19 cellular contexts compared by ENCODE assay signal in genomic region chr14:51328942-51329350, GRCh38.
DNase-seq lines count a peak whose midpoint lies in the region; ATAC-seq and TF ChIP-seq lines count a peak whose summit lies in the region.
"Had no signal": no experiment of that assay in that cellular context is flagged by ENCODE, and none has a peak within 500 bp of the region (broad histone marks: within the 10 kb centered on the region; RNA-seq: fewer than 3 reads in every experiment).

No MANE protein-coding gene starts in this region.

- H3K79me2 ChIP-seq in GM23248 (ENCODE audit: insufficient read depth) (no peaks in the 10 kb centered on the region), smooth muscle cell (ENCODE audit: low read depth) (no peaks in the 10 kb centered on the region)
- H3K79me2 ChIP-seq: hepatocyte had no signal

- no peak overlapping the region for H3K4me3 ChIP-seq in GM23248
- H3K4me3 ChIP-seq in left lung = no peak overlapping the region
- H3K4me3 ChIP-seq in smooth muscle cell = no peak overlapping the region
- H3K4me3 ChIP-seq in H7 (ENCODE audit: insufficient read depth, low read depth, low read length) = no peak overlapping the region
- H3K4me3 ChIP-seq: hepatocyte, Peyer's patch had no signal

- peak overlapping the region; percentile 60 for H3K4me2 ChIP-seq in GM23248 (ENCODE audit: unreplicated experiment)
- peak overlapping the region; percentile 82 for H3K4me2 ChIP-seq in smooth muscle cell
- H3K4me2 ChIP-seq: hepatocyte had no signal

- H2AFZ ChIP-seq in GM23248 (peak overlapping the region; percentile 34), smooth muscle cell (ENCODE audit: low read depth) (no peak overlapping the region)
- H2AFZ ChIP-seq: hepatocyte had no signal

- H4K20me1 ChIP-seq in GM23248 (ENCODE audit: insufficient read depth) (no peaks in the 10 kb centered on the region), smooth muscle cell (ENCODE audit: low read depth) (no peaks in the 10 kb centered on the region)

- H3F3A ChIP-seq in GM23248 (ENCODE audit: insufficient read depth) = peaks cover 24% of the 10 kb centered on the region
- peaks cover 11% of the 10 kb centered on the region for H3F3A ChIP-seq in smooth muscle cell (ENCODE audit: low read depth)

- ATAC-seq in left lung (peak; percentile 27), GM19351 (IDR thresholded peaks at IDR 0.05; ENCODE audit: unreplicated experiment) (no peak)
- no peak for ATAC-seq in activated naive CD8-positive, alpha-beta T cell treated with anti-CD3 and anti-CD28 coated beads, Interleukin-2, amount 50 U/mL, for 24 hours

- H3K9me3 Mint-ChIP-seq in activated naive CD8-positive, alpha-beta T cell treated with anti-CD3 and anti-CD28 coated beads, Interleukin-2, amount 50 U/mL, for 24 hours = no peaks in the 10 kb centered on the region
- H3K9me3 Mint-ChIP-seq: activated CD4-positive, alpha-beta T cell treated with anti-CD3 and anti-CD28 coated beads, Interleukin-2, amount 10 ng/mL, durations not matched to agents 24 days and 14 days; activated T-cell treated with anti-CD3 and anti-CD28 coated beads, Interleukin-2, amount 50 U/mL, for 24 hours had no signal

- DNase-seq in GM23248 (peak; percentile 84), epithelial cell of prostate (ENCODE audit: low read depth, low spot score) (no peak), left lung (no peak), smooth muscle cell (lab: John Stamatoyannopoulos, UW; ENCODE audit: unreplicated experiment) (no peak), NCI-H1105 (lab: John Stamatoyannopoulos, UW) (no peak), H7 (no peak)
- no peak for DNase-seq in activated naive CD8-positive, alpha-beta T cell treated with anti-CD3 and anti-CD28 coated beads, Interleukin-2, amount 50 U/mL, for 24 hours
- DNase-seq: activated CD4-positive, alpha-beta T cell treated with anti-CD3 and anti-CD28 coated beads, Interleukin-2, amount 10 ng/mL, durations not matched to agents 24 days and 14 days; activated T-cell treated with anti-CD3 and anti-CD28 coated beads, Interleukin-2, amount 50 U/mL, for 24 hours; amniotic stem cell; BE2C; DMS53; NCI-H1417 treated with DMSO at 0.1 percent for 48 hours; NCI-H526 treated with DMSO at 0.1 percent for 48 hours; Peyer's patch had no signal

- no peaks in the 10 kb centered on the region for H3K36me3 Mint-ChIP-seq in activated naive CD8-positive, alpha-beta T cell treated with anti-CD3 and anti-CD28 coated beads, Interleukin-2, amount 50 U/mL, for 24 hours (ENCODE audit: low read depth)
- H3K36me3 Mint-ChIP-seq: IgD-negative memory B cell had no signal

- peak overlapping the region; percentile 74 for H3K27ac ChIP-seq in GM23248
- H3K27ac ChIP-seq in epithelial cell of prostate = peak overlapping the region; percentile 35
- peak overlapping the region in 1 of 2 donors; percentile 66 for H3K27ac ChIP-seq in left lung
- peak overlapping the region; percentile 84 for H3K27ac ChIP-seq in smooth muscle cell (ENCODE audit: low read depth)
- H3K27ac ChIP-seq: neutrophil had no signal

- 8 to 20% methylated on average over 2 of the region's 2 CpGs for WGBS in GM23248 (ENCODE audit: low coverage in 1 of 2, low lambda C conversion rate in 2 of 2, missing lambda C conversion rate in 2 of 2), 2 experiments
- WGBS in smooth muscle cell (ENCODE audit: low lambda C conversion rate) = 77% methylated on average over 2 of the region's 2 CpGs

- H3K27me3 Mint-ChIP-seq in activated naive CD8-positive, alpha-beta T cell treated with anti-CD3 and anti-CD28 coated beads, Interleukin-2, amount 50 U/mL, for 24 hours = peaks cover 34% of the 10 kb centered on the region

- intact Hi-C loops in left lung (cut with DNase I) = no loop called here

- H3K9me3 ChIP-seq in GM23248 (ENCODE audit: low read depth) (no peaks in the 10 kb centered on the region), left lung (no peaks in the 10 kb centered on the region), smooth muscle cell (replicated peaks; ENCODE audit: low read depth) (no peaks in the 10 kb centered on the region)
- H3K9me3 ChIP-seq: BE2C, neutrophil, Peyer's patch had no signal

- in situ Hi-C loops in GM23248 (cut with MboI) = no loop called here

- no peaks in the 10 kb centered on the region for H3K27me3 ChIP-seq in GM23248 (replicated peaks; ENCODE audit: insufficient read depth)
- no peaks in the 10 kb centered on the region for H3K27me3 ChIP-seq in left lung
- H3K27me3 ChIP-seq in smooth muscle cell (ENCODE audit: low read depth) = no peaks in the 10 kb centered on the region
- no peaks in the 10 kb centered on the region for H3K27me3 ChIP-seq in H7 (ENCODE audit: control insufficient read depth, insufficient read depth, low read length)
- H3K27me3 ChIP-seq: BE2C, hepatocyte, Peyer's patch had no signal

- H3K36me3 ChIP-seq in GM23248 (ENCODE audit: low read depth) (no peaks in the 10 kb centered on the region), left lung (no peaks in the 10 kb centered on the region), smooth muscle cell (ENCODE audit: low read depth) (no peaks in the 10 kb centered on the region), H7 (replicated peaks; ENCODE audit: control insufficient read depth, insufficient read depth, low read length) (no peaks in the 10 kb centered on the region)
- H3K36me3 ChIP-seq: BE2C, neutrophil, Peyer's patch had no signal

- no peak overlapping the region for H3K4me3 Mint-ChIP-seq in activated naive CD8-positive, alpha-beta T cell treated with anti-CD3 and anti-CD28 coated beads, Interleukin-2, amount 50 U/mL, for 24 hours
- H3K4me3 Mint-ChIP-seq: activated CD4-positive, alpha-beta T cell treated with anti-CD3 and anti-CD28 coated beads, Interleukin-2, amount 10 ng/mL, durations not matched to agents 24 days and 14 days; activated T-cell treated with anti-CD3 and anti-CD28 coated beads, Interleukin-2, amount 50 U/mL, for 24 hours; IgD-negative memory B cell had no signal

- no peaks in the 10 kb centered on the region for H3K9me2 ChIP-seq in GM23248 (ENCODE audit: insufficient read depth)

- TF ChIP-seq CTCF in left lung (IDR thresholded peaks at IDR 0.05) (no peak), smooth muscle cell (IDR thresholded peaks at IDR 0.05; ENCODE audit: borderline replicate concordance, insufficient read depth, poor library complexity, severe bottlenecking) (no peak)

- peaks cover 39% of the 10 kb centered on the region for H3K4me1 Mint-ChIP-seq in activated naive CD8-positive, alpha-beta T cell treated with anti-CD3 and anti-CD28 coated beads, Interleukin-2, amount 50 U/mL, for 24 hours

- H3K4me1 ChIP-seq in GM23248 (ENCODE audit: insufficient read depth) (peaks cover 30% of the 10 kb centered on the region), left lung (peaks cover 0 to 5% of the 10 kb centered on the region in 2 donors), smooth muscle cell (ENCODE audit: low read depth) (peaks cover 12% of the 10 kb centered on the region)
- H3K4me1 ChIP-seq: BE2C had no signal

- H3K9ac ChIP-seq in GM23248 = peak overlapping the region; percentile 58; the same call in 1 of the 2 replicates
- H3K9ac ChIP-seq in smooth muscle cell (ENCODE audit: low read depth) = no peak overlapping the region

- H3K27ac Mint-ChIP-seq in activated naive CD8-positive, alpha-beta T cell treated with anti-CD3 and anti-CD28 coated beads, Interleukin-2, amount 50 U/mL, for 24 hours = no peak overlapping the region
- H3K27ac Mint-ChIP-seq: activated CD4-positive, alpha-beta T cell treated with anti-CD3 and anti-CD28 coated beads, Interleukin-2, amount 10 ng/mL, durations not matched to agents 24 days and 14 days; activated T-cell treated with anti-CD3 and anti-CD28 coated beads, Interleukin-2, amount 50 U/mL, for 24 hours; IgD-negative memory B cell had no signal
